16 cellular contexts compared by ENCODE assay signal in genomic region chr17:33982872-33983271, GRCh38.
DNase-seq lines count a peak whose midpoint lies in the region; ATAC-seq and TF ChIP-seq lines count a peak whose summit lies in the region.
"Had no signal": no experiment of that assay in that cellular context is flagged by ENCODE, and none has a peak within 500 bp of the region (broad histone marks: within the 10 kb centered on the region; RNA-seq: fewer than 3 reads in every experiment).

No MANE protein-coding gene starts in this region.

- H3K4me1 ChIP-seq in HEK293 (ENCODE audit: control insufficient read depth, insufficient read depth, low read length): peaks cover 21% of the 10 kb centered on the region
- H3K4me1 ChIP-seq: A549 had no signal

- no peaks in the 10 kb centered on the region for H3K36me3 Mint-ChIP-seq in CD4-positive, alpha-beta T cell (ENCODE audit: low read depth)
- H3K36me3 Mint-ChIP-seq: CD8-positive, alpha-beta T cell had no signal

- no peak overlapping the region for H3K27ac Mint-ChIP-seq in CD4-positive, alpha-beta T cell
- H3K27ac Mint-ChIP-seq: CD8-positive, alpha-beta T cell had no signal

- no peak overlapping the region; the same call in 1 of the 2 replicates for H3K27ac ChIP-seq in HEK293 (ENCODE audit: extremely low read depth, low read depth, low read length)
- H3K27ac ChIP-seq in CD4-positive, alpha-beta T cell (ENCODE audit: low read depth, low read length): no peak overlapping the region
- H3K27ac ChIP-seq: 22Rv1, A549, C4-2B, GM23248 had no signal

- H3K4me3 ChIP-seq in HEK293 (ENCODE audit: low read depth, low read length): no peak overlapping the region
- H3K4me3 ChIP-seq: A549, GM23248 had no signal

- POLR2A ChIA-PET in HEK293 (lab: Yijun Ruan, JAX): no interaction called here
- POLR2A ChIA-PET in CD4-positive, alpha-beta T cell (lab: Charles Lee): no interaction called here

- intact Hi-C loops in CD4-positive, alpha-beta T cell (cut with DNase I, micrococcal nuclease): no loop called here

- no peaks in the 10 kb centered on the region for H3K9me3 ChIP-seq in HEK293 (ENCODE audit: control insufficient read depth, insufficient read depth, low read depth, low read length)
- no peaks in the 10 kb centered on the region for H3K9me3 ChIP-seq in CD4-positive, alpha-beta T cell (ENCODE audit: control insufficient read depth, low read length)
- H3K9me3 ChIP-seq: A549 had no signal

- ATAC-seq in CD4-positive, alpha-beta T cell (ENCODE audit: poor library complexity): no peak
- ATAC-seq in GM19463 (IDR thresholded peaks at IDR 0.05; ENCODE audit: unreplicated experiment): no peak
- ATAC-seq: A549; CD8-positive, alpha-beta T cell had no signal

- no peak overlapping the region for H3K4me3 Mint-ChIP-seq in CD4-positive, alpha-beta T cell
- H3K4me3 Mint-ChIP-seq: CD8-positive, alpha-beta T cell had no signal

- H3K4me1 Mint-ChIP-seq in CD4-positive, alpha-beta T cell (ENCODE audit: low read depth): no peaks in the 10 kb centered on the region

- H3K27me3 Mint-ChIP-seq in CD4-positive, alpha-beta T cell: peaks cover 4% of the 10 kb centered on the region

- CTCF ChIA-PET in HEK293 (lab: Yijun Ruan, JAX): interaction anchor here (0.5 to 1.2 kb wide), 4 partner anchors 12 to 55 kb away, joined by 3 to 5 read pairs (median 4); no protein-coding TSS in a partner anchor
- CTCF ChIA-PET in CD4-positive, alpha-beta T cell (lab: Charles Lee): no interaction called here

- TF ChIP-seq CTCF in HEK293 (tag by site-specific recombination; IDR thresholded peaks at IDR 0.05): no peak
- TF ChIP-seq CTCF in CD4-positive, alpha-beta T cell (IDR thresholded peaks at IDR 0.05): no peak

- DNase-seq in DMS153 (lab: John Stamatoyannopoulos, UW): peak; percentile 60
- no peak for DNase-seq in DMS153 treated with DMSO at 0.1 percent for 48 hours (lab: John Stamatoyannopoulos, UW; ENCODE audit: unreplicated experiment)
- peak; percentile 84 for DNase-seq in NCI-H774 (lab: John Stamatoyannopoulos, UW)
- peak; percentile 3 for DNase-seq in ecto neural progenitor cell (ENCODE audit: low spot score)
- no peak for DNase-seq in CD4-positive, alpha-beta T cell
- no peak for DNase-seq in HK-2 (ENCODE audit: unreplicated experiment)
- DNase-seq: AML-193; Calu3; CD8-positive, alpha-beta T cell; GM23248; HCEC 1CT had no signal

- H3K27me3 ChIP-seq in CD4-positive, alpha-beta T cell (ENCODE audit: control insufficient read depth, insufficient read depth, low read length): no peaks in the 10 kb centered on the region

- no peaks in the 10 kb centered on the region for H3K36me3 ChIP-seq in HEK293 (ENCODE audit: control insufficient read depth in 2 of 2, insufficient read depth in 1 of 2, low read length in 2 of 2)

- no peaks in the 10 kb centered on the region for H3K9me3 Mint-ChIP-seq in CD4-positive, alpha-beta T cell
- H3K9me3 Mint-ChIP-seq: CD8-positive, alpha-beta T cell had no signal

TF ChIP-seq in HEK293, 187 proteins besides CTCF, POLR2A, EP300 and RAD21 (continues in another document):
- no peak for TF ChIP-seq ZNF114 (tag by site-specific recombination; IDR thresholded peaks at IDR 0.05)
- no peak for TF ChIP-seq ZNF280C (tag by site-specific recombination; IDR thresholded peaks at IDR 0.05)
- TF ChIP-seq MEIS1 (CRISPR knock-in tag; IDR thresholded peaks at IDR 0.05; ENCODE audit: borderline replicate concordance): no peak
- no peak for TF ChIP-seq ZNF37A (tag by site-specific recombination; IDR thresholded peaks at IDR 0.05)
- TF ChIP-seq KLF1 (tag by site-specific recombination; IDR thresholded peaks at IDR 0.05): no peak
- no peak for TF ChIP-seq ZNF148 (tag by site-specific recombination; IDR thresholded peaks at IDR 0.05; ENCODE audit: borderline replicate concordance)
- no peak for TF ChIP-seq ZNF654 (tag by site-specific recombination; IDR thresholded peaks at IDR 0.05; ENCODE audit: low read depth)
- TF ChIP-seq, protein P1, sequence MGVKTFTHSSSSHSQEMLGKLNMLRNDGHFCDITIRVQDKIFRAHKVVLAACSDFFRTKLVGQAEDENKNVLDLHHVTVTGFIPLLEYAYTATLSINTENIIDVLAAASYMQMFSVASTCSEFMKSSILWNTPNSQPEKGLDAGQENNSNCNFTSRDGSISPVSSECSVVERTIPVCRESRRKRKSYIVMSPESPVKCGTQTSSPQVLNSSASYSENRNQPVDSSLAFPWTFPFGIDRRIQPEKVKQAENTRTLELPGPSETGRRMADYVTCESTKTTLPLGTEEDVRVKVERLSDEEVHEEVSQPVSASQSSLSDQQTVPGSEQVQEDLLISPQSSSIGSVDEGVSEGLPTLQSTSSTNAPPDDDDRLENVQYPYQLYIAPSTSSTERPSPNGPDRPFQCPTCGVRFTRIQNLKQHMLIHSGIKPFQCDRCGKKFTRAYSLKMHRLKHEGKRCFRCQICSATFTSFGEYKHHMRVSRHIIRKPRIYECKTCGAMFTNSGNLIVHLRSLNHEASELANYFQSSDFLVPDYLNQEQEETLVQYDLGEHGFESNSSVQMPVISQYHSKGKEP (tag by site-specific recombination; IDR thresholded peaks at IDR 0.05): peak; percentile 80
- peak; percentile 68 for TF ChIP-seq ZNF629 (tag by site-specific recombination; IDR thresholded peaks at IDR 0.05)
- no peak for TF ChIP-seq YY1 (tag by site-specific recombination; IDR thresholded peaks at IDR 0.05)
- no peak for TF ChIP-seq ZXDB (tag by site-specific recombination; IDR thresholded peaks at IDR 0.05)
- TF ChIP-seq ZNF146 (tag by site-specific recombination; IDR thresholded peaks at IDR 0.05): peak; percentile 4; the same call in 1 of the 2 replicates
- TF ChIP-seq PBX3 (CRISPR knock-in tag; IDR thresholded peaks at IDR 0.05): no peak
- no peak for TF ChIP-seq ZNF776 (tag by site-specific recombination; IDR thresholded peaks at IDR 0.05; ENCODE audit: borderline replicate concordance)
- no peak for TF ChIP-seq ZNF184 (tag by site-specific recombination; IDR thresholded peaks at IDR 0.05)
- no peak for TF ChIP-seq ZBTB8A (tag by site-specific recombination; IDR thresholded peaks at IDR 0.05)
- TF ChIP-seq ZNF544 (tag by site-specific recombination; IDR thresholded peaks at IDR 0.05): no peak
- TF ChIP-seq ZNF610 (tag by site-specific recombination; IDR thresholded peaks at IDR 0.05; ENCODE audit: borderline replicate concordance): no peak
- TF ChIP-seq ZNF23 (tag by site-specific recombination; IDR thresholded peaks at IDR 0.05; ENCODE audit: borderline replicate concordance): no peak
- no peak for TF ChIP-seq ZNF701 (tag by site-specific recombination; IDR thresholded peaks at IDR 0.05)
- TF ChIP-seq KLF16 (tag by site-specific recombination; IDR thresholded peaks at IDR 0.05): no peak
- TF ChIP-seq ZNF48 (tag by site-specific recombination; IDR thresholded peaks at IDR 0.05): no peak
- no peak for TF ChIP-seq SETDB1 (IDR thresholded peaks at IDR 0.05; ENCODE audit: insufficient read length, low read length)

Comparison
In these comparisons a context has a peak if more than half of its experiments do, and no peak if none do; other contexts are left out.
1. DNase-seq: peak in DMS153 (single experiment), NCI-H774 (single experiment) and ecto neural progenitor cell (single experiment); none in DMS153 treated with DMSO at 0.1 percent for 48 hours (single experiment), CD4-positive, alpha-beta T cell (0 of 10) and HK-2 (single experiment).